In genomic region chr1:58577676-58578073, GRCh38 we compare ENCODE assay signal across 10 cellular contexts. TPM values are rescaled to one million over a fixed set of nuclear protein-coding genes. Genes with fewer than 3 reads are reported as not detected.
DNase-seq lines count a peak whose midpoint lies in the region; ATAC-seq and TF ChIP-seq lines count a peak whose summit lies in the region.
"Had no signal": no experiment of that assay in that cellular context is flagged by ENCODE, and none has a peak within 500 bp of the region (broad histone marks: within the 10 kb centered on the region; RNA-seq: fewer than 3 reads in every experiment).

No MANE protein-coding gene starts in this region.

- H3K14ac ChIP-seq in H9 (ENCODE audit: insufficient read depth, low read length) = no peak overlapping the region

- no CpG with 5 or more reads among the region's 5 CpGs for WGBS in H9 (ENCODE audit: extremely low coverage, insufficient read length, low lambda C conversion rate)

- H3K36me3 Mint-ChIP-seq in H9 (ENCODE audit: insufficient read depth in 1 of 3, low read depth in 3 of 3) = peaks cover 0 to 9% (median 4%) of the 10 kb centered on the region in 3 experiments; a peak in 3 of 7 replicates
- no peaks in the 10 kb centered on the region for H3K36me3 Mint-ChIP-seq in activated naive CD8-positive, alpha-beta T cell treated with anti-CD3 and anti-CD28 coated beads for 36 hours
- H3K36me3 Mint-ChIP-seq in stimulated activated effector memory CD8-positive, alpha-beta T cell treated with anti-CD3 and anti-CD28 coated beads, Interleukin-12 subunit alpha, Interleukin-12 subunit beta, amount 100 ng/mL, for 72 hours = peaks cover 5% of the 10 kb centered on the region

- ATAC-seq in stimulated activated effector memory CD8-positive, alpha-beta T cell treated with anti-CD3 and anti-CD28 coated beads, Interleukin-12 subunit alpha, Interleukin-12 subunit beta, amount 100 ng/mL, for 72 hours = no peak

- no peak overlapping the region for H2BK12ac ChIP-seq in H9 (ENCODE audit: insufficient read length, low read depth, low read length)

- no peak overlapping the region for H3K23ac ChIP-seq in H9 (ENCODE audit: insufficient read length, low read depth, low read length)

- H2BK5ac ChIP-seq in H9 (ENCODE audit: insufficient read length, low read length) = no peak overlapping the region

- no peak overlapping the region for H4K8ac ChIP-seq in H9 (replicated peaks; ENCODE audit: insufficient read length, low read depth, low read length)

- H3T11ph ChIP-seq in H9 (ENCODE audit: low read length) = no peak overlapping the region

- H4K91ac ChIP-seq in H9 (ENCODE audit: insufficient read length, low read depth, low read length) = no peak overlapping the region

- no peaks in the 10 kb centered on the region for H3K36me3 ChIP-seq in iPS-20b (ENCODE audit: insufficient read depth, low read depth, low read length)
- H3K36me3 ChIP-seq: ascending aorta had no signal

- no peak overlapping the region for H4K5ac ChIP-seq in H9 (ENCODE audit: insufficient read length, low read depth, low read length)

- no peak overlapping the region for H2BK120ac ChIP-seq in H9 (ENCODE audit: low read depth, low read length, poor library complexity, severe bottlenecking)

- H3K27me3 ChIP-seq in H9 (ENCODE audit: insufficient read depth, low read length) (peaks cover 15% of the 10 kb centered on the region; the same call in 1 of the 2 replicates), iPS-20b (ENCODE audit: insufficient read depth, low read length) (peaks cover 54% of the 10 kb centered on the region)
- H3K27me3 ChIP-seq: ascending aorta had no signal

- no peak overlapping the region for H3K27ac Mint-ChIP-seq in H9
- H3K27ac Mint-ChIP-seq in activated naive CD8-positive, alpha-beta T cell treated with anti-CD3 and anti-CD28 coated beads for 36 hours = no peak overlapping the region
- H3K27ac Mint-ChIP-seq in stimulated activated effector memory CD8-positive, alpha-beta T cell treated with anti-CD3 and anti-CD28 coated beads, Interleukin-12 subunit alpha, Interleukin-12 subunit beta, amount 100 ng/mL, for 72 hours = no peak overlapping the region

- peak overlapping the region; percentile 40 for H3K4me2 ChIP-seq in H9 (ENCODE audit: insufficient read depth, insufficient read length, low read length)

- H2BK15ac ChIP-seq in H9 (ENCODE audit: low read depth, low read length) = no peak overlapping the region

- peaks cover 16 to 26% of the 10 kb centered on the region in 2 experiments for H3K4me1 Mint-ChIP-seq in H9
- H3K4me1 Mint-ChIP-seq in activated naive CD8-positive, alpha-beta T cell treated with anti-CD3 and anti-CD28 coated beads for 36 hours = peaks cover 30% of the 10 kb centered on the region
- H3K4me1 Mint-ChIP-seq in stimulated activated effector memory CD8-positive, alpha-beta T cell treated with anti-CD3 and anti-CD28 coated beads, Interleukin-12 subunit alpha, Interleukin-12 subunit beta, amount 100 ng/mL, for 72 hours = peaks cover 27% of the 10 kb centered on the region

- peaks cover 5% of the 10 kb centered on the region for H3K23me2 ChIP-seq in H9 (ENCODE audit: insufficient read length, low read depth, low read length, poor library complexity, severe bottlenecking)

- in situ Hi-C loops in KBM-7 (cut with MboI; ENCODE audit: low pct_unique_long_range_greater_than_20kb, low sequenced_read_pairs) = no loop called here

- H3K27ac ChIP-seq in H9 (ENCODE audit: insufficient read length, low read depth, low read length) (no peak overlapping the region), iPS-20b (ENCODE audit: low read length) (no peak overlapping the region)

- no peak overlapping the region for H3K18ac ChIP-seq in H9 (ENCODE audit: insufficient read length, low read depth, low read length)

- no peak overlapping the region for H2AK5ac ChIP-seq in H9 (ENCODE audit: insufficient read length, low read length)

- no peaks in the 10 kb centered on the region for H4K20me1 ChIP-seq in H9 (ENCODE audit: control insufficient read depth, insufficient read depth, insufficient read length)

- H2AFZ ChIP-seq in H9 (ENCODE audit: low read length) = no peak overlapping the region

- no peak overlapping the region for H2BK20ac ChIP-seq in H9 (ENCODE audit: low read depth, low read length, poor library complexity, severe bottlenecking)

- DNase-seq in H9 (no peak), islet precursor cell (no peak), KBM-7 (no peak), NCI-H2196 treated with DMSO at 0.1 percent for 48 hours (lab: John Stamatoyannopoulos, UW; ENCODE audit: unreplicated experiment) (no peak), NCI-H748 treated with DMSO at 0.1 percent for 48 hours (lab: John Stamatoyannopoulos, UW) (no peak)
- no peak for DNase-seq in activated naive CD8-positive, alpha-beta T cell treated with anti-CD3 and anti-CD28 coated beads for 36 hours
- no peak for DNase-seq in stimulated activated effector memory CD8-positive, alpha-beta T cell treated with anti-CD3 and anti-CD28 coated beads, Interleukin-12 subunit alpha, Interleukin-12 subunit beta, amount 100 ng/mL, for 72 hours (ENCODE audit: low spot score in 2 of 2)

- TF ChIP-seq CTCF in H9 (conservative IDR thresholded peaks at IDR 0.05) = no peak

- H3K56ac ChIP-seq in H9 (ENCODE audit: insufficient read length, low read depth, low read length) = no peak overlapping the region

- H3K4ac ChIP-seq in H9 (ENCODE audit: low read depth, low read length) = no peak overlapping the region

- H3K27me3 Mint-ChIP-seq in H9 (ENCODE audit: low read depth) = peaks cover 48% of the 10 kb centered on the region
- peaks cover 83% of the 10 kb centered on the region for H3K27me3 Mint-ChIP-seq in activated naive CD8-positive, alpha-beta T cell treated with anti-CD3 and anti-CD28 coated beads for 36 hours

- H3K9me3 Mint-ChIP-seq in H9 = peaks cover 0 to 9% of the 10 kb centered on the region in 2 experiments; a peak in 2 of 5 replicates
- no peaks in the 10 kb centered on the region for H3K9me3 Mint-ChIP-seq in activated naive CD8-positive, alpha-beta T cell treated with anti-CD3 and anti-CD28 coated beads for 36 hours
- H3K9me3 Mint-ChIP-seq in stimulated activated effector memory CD8-positive, alpha-beta T cell treated with anti-CD3 and anti-CD28 coated beads, Interleukin-12 subunit alpha, Interleukin-12 subunit beta, amount 100 ng/mL, for 72 hours = no peaks in the 10 kb centered on the region

- H3K4me3 ChIP-seq in iPS-20b (ENCODE audit: low read length) = peak overlapping the region; percentile 60

- H3K79me1 ChIP-seq in H9 (ENCODE audit: insufficient read depth, low read depth, low read length, poor library complexity, severe bottlenecking) = no peaks in the 10 kb centered on the region

- H3K9me3 ChIP-seq in H9 (ENCODE audit: control insufficient read depth, low read depth, low read length) = no peaks in the 10 kb centered on the region
- H3K9me3 ChIP-seq in iPS-20b (ENCODE audit: insufficient read depth, low read depth, low read length) = no peaks in the 10 kb centered on the region
- H3K9me3 ChIP-seq: ascending aorta had no signal

- H3K4me1 ChIP-seq in H9 (ENCODE audit: insufficient read depth, low read length) = peaks cover 2% of the 10 kb centered on the region; the same call in 1 of the 2 replicates
- no peaks in the 10 kb centered on the region; the same call in 1 of the 2 replicates for H3K4me1 ChIP-seq in iPS-20b (ENCODE audit: insufficient read depth, low read length)

- H3K9ac ChIP-seq in H9 (ENCODE audit: extremely low read depth, insufficient read length, low read length) (no peak overlapping the region), iPS-20b (ENCODE audit: low read depth, low read length) (0 out of 2 replicates have a peak overlapping the region, but pooled peaks have one; percentile 5)

- H3K79me2 ChIP-seq in H9 (ENCODE audit: insufficient read depth, low read length) = no peaks in the 10 kb centered on the region

- peak overlapping the region; percentile 55 to 78 for H3K4me3 Mint-ChIP-seq in H9
- peak overlapping the region; percentile 48 for H3K4me3 Mint-ChIP-seq in activated naive CD8-positive, alpha-beta T cell treated with anti-CD3 and anti-CD28 coated beads for 36 hours
- peak overlapping the region; percentile 22 for H3K4me3 Mint-ChIP-seq in stimulated activated effector memory CD8-positive, alpha-beta T cell treated with anti-CD3 and anti-CD28 coated beads, Interleukin-12 subunit alpha, Interleukin-12 subunit beta, amount 100 ng/mL, for 72 hours

RNA-seq across cellular contexts. Expression of gene TACSTD2, which starts 0.6 kb away (rescaled TPM):
- total RNA-seq in H9 (2021) = 1.2 and 1.5 TPM in 2 replicates
- total RNA-seq in activated naive CD8-positive, alpha-beta T cell treated with anti-CD3 and anti-CD28 coated beads for 36 hours = under 1 TPM; 0.08 to 0.33 TPM
- total RNA-seq: NCI-H460 had no signal

RNA-seq across cellular contexts. Expression of gene OMA1, which starts 31.1 kb away (rescaled TPM):
- total RNA-seq in H9 (2021) = 11.0 and 12.9 TPM in 2 replicates
- total RNA-seq in activated naive CD8-positive, alpha-beta T cell treated with anti-CD3 and anti-CD28 coated beads for 36 hours = 10 to 100 TPM; 13.1 to 13.8 TPM
